In genomic region chr5:155974369-155974768, GRCh38 we compare ENCODE assay signal across 7 cellular contexts.
"Had no signal": no experiment of that assay in that cellular context is flagged by ENCODE, and none has a peak within 500 bp of the region (broad histone marks: within the 10 kb centered on the region; RNA-seq: fewer than 3 reads in every experiment).

No MANE protein-coding gene starts in this region.

- H3K27ac Mint-ChIP-seq: IgD-negative memory B cell had no signal

- H3K4me2 ChIP-seq: KMS-11 had no signal

- H3K4me3 Mint-ChIP-seq: IgD-negative memory B cell had no signal

- H3K4me1 Mint-ChIP-seq: IgD-negative memory B cell had no signal

- H3K9me3 Mint-ChIP-seq: IgD-negative memory B cell had no signal

- H3K4me3 ChIP-seq: K562 had no signal

- ATAC-seq: HepG2, K562 had no signal

- H3K27ac ChIP-seq: HL-60, KMS-11 had no signal

- DNase-seq: KBM-7, KG1 had no signal

- H3K27me3 Mint-ChIP-seq: IgD-negative memory B cell had no signal

- H3K9ac ChIP-seq: KMS-11 had no signal
